11 cellular contexts compared by ENCODE assay signal in genomic region chr14:30657606-30658163, GRCh38. TPM values are rescaled to one million over a fixed set of nuclear protein-coding genes. Genes with fewer than 3 reads are reported as not detected.
DNase-seq lines count a peak whose midpoint lies in the region; ATAC-seq, FAIRE-seq and TF ChIP-seq lines count a peak whose summit lies in the region.
"Had no signal": no experiment of that assay in that cellular context is flagged by ENCODE, and none has a peak within 500 bp of the region (broad histone marks: within the 10 kb centered on the region; RNA-seq: fewer than 3 reads in every experiment).

No MANE protein-coding gene starts in this region.

- intact Hi-C loops in CD4-positive, alpha-beta T cell (cut with DNase I, micrococcal nuclease) = loop anchor here (2.0 to 5.0 kb wide), 4 partner anchors 95 to 1905 kb away; no protein-coding TSS in a partner anchor
- intact Hi-C loops in HCT116 (cut with micrococcal nuclease) = loop anchor here (5.0 kb wide), 1 partner anchor 425 kb away; no protein-coding TSS in a partner anchor

- no peak overlapping the region for H2BK5ac ChIP-seq in mesendoderm (ENCODE audit: low read length)

- no peak for DNase-seq in CD4-positive, alpha-beta T cell
- DNase-seq in HCT116 (ENCODE audit: low read depth, low spot score) = no peak
- peak; percentile 13 for DNase-seq in astrocyte of the hippocampus (ENCODE audit: low read depth, low spot score)
- peak; percentile 11 for DNase-seq in mesendoderm
- DNase-seq in activated CD4-positive, alpha-beta T cell treated with anti-CD3 and anti-CD28 coated beads, Interleukin-2, amount 50 U/mL, for 4 hours = no peak
- DNase-seq in RCC 7860 (ENCODE audit: low spot score) = no peak
- no peak for DNase-seq in GM19238 (ENCODE audit: insufficient read length, low spot score)
- DNase-seq: cerebellar nuclear complex, kidney glomerular epithelial cell, stomach had no signal

- no peak overlapping the region for H3K4me3 Mint-ChIP-seq in CD4-positive, alpha-beta T cell

- no peak overlapping the region for H2AFZ ChIP-seq in HCT116 (ENCODE audit: low read depth, low read length, poor library complexity, severe bottlenecking)

- POLR2A ChIA-PET in CD4-positive, alpha-beta T cell (lab: Charles Lee) = no interaction called here
- POLR2A ChIA-PET in HCT116 (lab: Charles Lee) = no interaction called here

- H3K27me3 ChIP-seq in CD4-positive, alpha-beta T cell (ENCODE audit: control insufficient read depth, insufficient read depth, low read length) = no peaks in the 10 kb centered on the region
- H3K27me3 ChIP-seq in HCT116 (ENCODE audit: insufficient read depth, low read length) (no peaks in the 10 kb centered on the region), mesendoderm (ENCODE audit: insufficient read depth, low read length, poor library complexity) (no peaks in the 10 kb centered on the region)
- H3K27me3 ChIP-seq: stomach had no signal

- no peak overlapping the region for H3K27ac ChIP-seq in CD4-positive, alpha-beta T cell (ENCODE audit: low read depth, low read length)
- no peak overlapping the region for H3K27ac ChIP-seq in HCT116 (ENCODE audit: low read depth, low read length)
- no peak overlapping the region for H3K27ac ChIP-seq in mesendoderm (ENCODE audit: low read depth, low read length)

- H3K27me3 Mint-ChIP-seq in CD4-positive, alpha-beta T cell = no peaks in the 10 kb centered on the region

- H3K9me3 Mint-ChIP-seq in CD4-positive, alpha-beta T cell = no peaks in the 10 kb centered on the region

- H3K9me2 ChIP-seq in HCT116 (ENCODE audit: insufficient read depth) = no peaks in the 10 kb centered on the region

- no peak overlapping the region for H3K9ac ChIP-seq in HCT116 (ENCODE audit: low read length)
- no peak overlapping the region for H3K9ac ChIP-seq in mesendoderm (ENCODE audit: low read length)

- no peak overlapping the region for H3K4me3 ChIP-seq in HCT116 (replicated peaks in 1 of 2; ENCODE audit: low read depth in 1 of 2, low read length in 2 of 2)
- no peak overlapping the region for H3K4me3 ChIP-seq in mesendoderm (ENCODE audit: low read length)
- H3K4me3 ChIP-seq: stomach had no signal

- FAIRE-seq in RCC 7860 (lab: Jason Lieb, UNC) = no peak

- TF ChIP-seq POLR2A in HCT116 (IDR thresholded peaks at IDR 0.05; ENCODE audit: borderline replicate concordance, extremely low read depth, insufficient read depth, insufficient read length) = no peak

- H3K9me3 ChIP-seq in CD4-positive, alpha-beta T cell (ENCODE audit: control insufficient read depth, low read length) = no peaks in the 10 kb centered on the region
- H3K9me3 ChIP-seq in HCT116 (ENCODE audit: control insufficient read depth in 1 of 2, insufficient read depth in 1 of 2, low read depth in 1 of 2, low read length in 2 of 2) = no peaks in the 10 kb centered on the region
- H3K9me3 ChIP-seq: stomach had no signal

- peak; percentile 30 for TF ChIP-seq CTCF in CD4-positive, alpha-beta T cell (IDR thresholded peaks at IDR 0.05)
- peak; percentile 12 to 40 (median 24); a peak in 4 of 6 replicates for TF ChIP-seq CTCF in HCT116 (IDR thresholded peaks at IDR 0.05 in 2 of 3, conservative IDR thresholded peaks at IDR 0.05 in 1 of 3; ENCODE audit: borderline replicate concordance in 1 of 3, insufficient read depth in 1 of 3, low read depth in 2 of 3, low read length in 2 of 3)

- no peak overlapping the region for H3K23ac ChIP-seq in mesendoderm (ENCODE audit: low read length)

- peaks cover 41% of the 10 kb centered on the region for H3K36me3 Mint-ChIP-seq in CD4-positive, alpha-beta T cell (ENCODE audit: low read depth)

- no peaks in the 10 kb centered on the region for H4K20me1 ChIP-seq in HCT116 (ENCODE audit: insufficient read depth)

- no peak overlapping the region for H2AK5ac ChIP-seq in mesendoderm (ENCODE audit: low read length)

- H3K27ac Mint-ChIP-seq in CD4-positive, alpha-beta T cell = no peak overlapping the region

- H4K5ac ChIP-seq in mesendoderm (ENCODE audit: low read length) = no peak overlapping the region

- H3K4me1 ChIP-seq in HCT116 (ENCODE audit: control insufficient read depth in 1 of 2, insufficient read depth in 2 of 2, low read length in 2 of 2) = no peaks in the 10 kb centered on the region
- H3K4me1 ChIP-seq in mesendoderm (ENCODE audit: control insufficient read depth, low read depth, low read length) = no peaks in the 10 kb centered on the region

- H3K4ac ChIP-seq in mesendoderm (ENCODE audit: low read depth, low read length) = no peak overlapping the region

- BruUV-seq in HCT116 (replicated peaks; lab: Mats Ljungman, UMichigan) = no TSS peak

- H2BK15ac ChIP-seq in mesendoderm (replicated peaks; ENCODE audit: low read depth) = no peak overlapping the region

- CTCF ChIA-PET in CD4-positive, alpha-beta T cell (lab: Charles Lee) = interaction anchor here (1.2 kb wide), 1 partner anchor 94 kb away, joined by 3 read pairs; no protein-coding TSS in a partner anchor
- CTCF ChIA-PET in HCT116 (lab: Charles Lee) = interaction anchor here (0.8 kb wide), 1 partner anchor 14 kb away, joined by 4 read pairs; no protein-coding TSS in a partner anchor

- H3K4me1 Mint-ChIP-seq in CD4-positive, alpha-beta T cell (ENCODE audit: low read depth) = no peaks in the 10 kb centered on the region

- H3K79me2 ChIP-seq in HCT116 (ENCODE audit: insufficient read depth, low read length) (peaks cover 6% of the 10 kb centered on the region; the same call in 1 of the 2 replicates), mesendoderm (ENCODE audit: control insufficient read depth, insufficient read depth, low read length) (no peaks in the 10 kb centered on the region)

- RAD21 ChIA-PET in HCT116 (lab: Charles Lee; ENCODE audit: low non-redundant PET in 1 of 2, low total read pairs in 2 of 2, uncharacterized antibody in 2 of 2, unreplicated experiment in 2 of 2) = interaction anchor here in 1 of 2 experiments (0.6 kb wide), 1 partner anchor 243 kb away, joined by 3 read pairs; no protein-coding TSS in a partner anchor

- H3K56ac ChIP-seq in mesendoderm (ENCODE audit: low read length) = no peak overlapping the region

- TF ChIP-seq RAD21 in HCT116 (IDR thresholded peaks at IDR 0.05; ENCODE audit: low read depth) = peak; percentile 28; the same call in 1 of the 2 replicates

- no peak for ATAC-seq in CD4-positive, alpha-beta T cell (ENCODE audit: poor library complexity)
- ATAC-seq in HCT116 = no peak
- ATAC-seq in GM18867 (IDR thresholded peaks at IDR 0.05; ENCODE audit: unreplicated experiment) = no peak

- H3K36me3 ChIP-seq in HCT116 (ENCODE audit: control insufficient read depth in 1 of 2, insufficient read depth in 2 of 2, low read length in 2 of 2) = 0 out of 4 replicates have a peak, but pooled peaks cover 0 to 16% of the 10 kb centered on the region in 2 experiments
- H3K36me3 ChIP-seq in mesendoderm (ENCODE audit: control insufficient read depth, insufficient read depth, low read length) = no peaks in the 10 kb centered on the region

- no peak overlapping the region for H3K18ac ChIP-seq in mesendoderm (ENCODE audit: low read length)

- H2BK120ac ChIP-seq in mesendoderm (ENCODE audit: low read depth, low read length) = no peak overlapping the region

- H4K8ac ChIP-seq in mesendoderm (ENCODE audit: low read depth, low read length) = no peak overlapping the region

- no peak overlapping the region for H3K4me2 ChIP-seq in HCT116 (ENCODE audit: low read length)
- no peak overlapping the region for H3K4me2 ChIP-seq in mesendoderm (ENCODE audit: low read length)

- no CpG with 5 or more reads among the region's 2 CpGs for WGBS in mesendoderm (ENCODE audit: extremely low coverage, insufficient coverage, low lambda C conversion rate)

- peaks cover 2% of the 10 kb centered on the region for H3K79me1 ChIP-seq in mesendoderm (ENCODE audit: low read length)

TF ChIP-seq in HCT116, 20 proteins besides CTCF, POLR2A, EP300 and RAD21 (continues in another document):
- no peak for TF ChIP-seq SP1 (IDR thresholded peaks at IDR 0.05; ENCODE audit: low read depth)
- no peak for TF ChIP-seq REST (IDR thresholded peaks at IDR 0.05; ENCODE audit: low read depth)
- no peak for TF ChIP-seq CBX3 (IDR thresholded peaks at IDR 0.05; ENCODE audit: low read depth)
- no peak for TF ChIP-seq EGR1 (IDR thresholded peaks at IDR 0.05; ENCODE audit: low read depth)
- no peak for TF ChIP-seq JUND (IDR thresholded peaks at IDR 0.05)
- TF ChIP-seq ZNF274 (IDR thresholded peaks at IDR 0.05; ENCODE audit: low read depth, low read length) = no peak
- no peak for TF ChIP-seq TCF7L2 (IDR thresholded peaks at IDR 0.05; ENCODE audit: borderline replicate concordance, extremely low read depth, insufficient read depth, insufficient read length)
- no peak for TF ChIP-seq EZH2phosphoT487 (IDR thresholded peaks at IDR 0.05; ENCODE audit: borderline replicate concordance)
- TF ChIP-seq SIN3A (IDR thresholded peaks at IDR 0.05; ENCODE audit: low read depth) = no peak
- no peak for TF ChIP-seq YY1 (IDR thresholded peaks at IDR 0.05; ENCODE audit: extremely low read depth, insufficient replicate concordance, low read depth, low read length)
- TF ChIP-seq ELF1 (IDR thresholded peaks at IDR 0.05; ENCODE audit: borderline replicate concordance, low read depth) = no peak
- no peak for TF ChIP-seq EZH2 (IDR thresholded peaks at IDR 0.05)

RNA-seq across cellular contexts. Expression of gene SCFD1, which starts 35.6 kb away (rescaled TPM):
- 10 to 100 TPM; 59.0 to 63.6 TPM for total RNA-seq in CD4-positive, alpha-beta T cell
- total RNA-seq in HCT116 (2021; ENCODE audit: unreplicated experiment) = 71.1 TPM
- 25.9 and 32.2 TPM in 2 replicates for polyA plus RNA-seq in HCT116 (2012)
- polyA plus RNA-seq in mesendoderm (2013, experiment 1 of 2) = 99.3 TPM
- polyA plus RNA-seq in mesendoderm (2013, experiment 2 of 2) = 96.9 TPM

Comparison
In these comparisons a context has a peak if more than half of its experiments do, and no peak if none do; other contexts are left out.
1. DNase-seq: peak in astrocyte of the hippocampus (single experiment) and mesendoderm (single experiment); none in CD4-positive, alpha-beta T cell (0 of 10), HCT116 (single experiment), activated CD4-positive, alpha-beta T cell treated with anti-CD3 and anti-CD28 coated beads, Interleukin-2, amount 50 U/mL, for 4 hours (0 of 2), RCC 7860 (single experiment) and GM19238 (single experiment).